ENCODE assay signal across 1 cellular context in genomic region chr15:70559223-70559823, GRCh38.
TF ChIP-seq lines count a peak whose summit lies in the region.

No MANE protein-coding gene starts in this region.

TF ChIP-seq in H1, 55 proteins besides CTCF, POLR2A, EP300 and RAD21 (continued from another document):
- no peak for TF ChIP-seq TBP (IDR thresholded peaks at IDR 0.05; ENCODE audit: low read depth, low read length)
- no peak for TF ChIP-seq KDM4A (IDR thresholded peaks at IDR 0.05; ENCODE audit: low read depth, low read length, severe bottlenecking)
